Comparison of ENCODE assay signal across 2 cellular contexts in the genomic region with DNA sequence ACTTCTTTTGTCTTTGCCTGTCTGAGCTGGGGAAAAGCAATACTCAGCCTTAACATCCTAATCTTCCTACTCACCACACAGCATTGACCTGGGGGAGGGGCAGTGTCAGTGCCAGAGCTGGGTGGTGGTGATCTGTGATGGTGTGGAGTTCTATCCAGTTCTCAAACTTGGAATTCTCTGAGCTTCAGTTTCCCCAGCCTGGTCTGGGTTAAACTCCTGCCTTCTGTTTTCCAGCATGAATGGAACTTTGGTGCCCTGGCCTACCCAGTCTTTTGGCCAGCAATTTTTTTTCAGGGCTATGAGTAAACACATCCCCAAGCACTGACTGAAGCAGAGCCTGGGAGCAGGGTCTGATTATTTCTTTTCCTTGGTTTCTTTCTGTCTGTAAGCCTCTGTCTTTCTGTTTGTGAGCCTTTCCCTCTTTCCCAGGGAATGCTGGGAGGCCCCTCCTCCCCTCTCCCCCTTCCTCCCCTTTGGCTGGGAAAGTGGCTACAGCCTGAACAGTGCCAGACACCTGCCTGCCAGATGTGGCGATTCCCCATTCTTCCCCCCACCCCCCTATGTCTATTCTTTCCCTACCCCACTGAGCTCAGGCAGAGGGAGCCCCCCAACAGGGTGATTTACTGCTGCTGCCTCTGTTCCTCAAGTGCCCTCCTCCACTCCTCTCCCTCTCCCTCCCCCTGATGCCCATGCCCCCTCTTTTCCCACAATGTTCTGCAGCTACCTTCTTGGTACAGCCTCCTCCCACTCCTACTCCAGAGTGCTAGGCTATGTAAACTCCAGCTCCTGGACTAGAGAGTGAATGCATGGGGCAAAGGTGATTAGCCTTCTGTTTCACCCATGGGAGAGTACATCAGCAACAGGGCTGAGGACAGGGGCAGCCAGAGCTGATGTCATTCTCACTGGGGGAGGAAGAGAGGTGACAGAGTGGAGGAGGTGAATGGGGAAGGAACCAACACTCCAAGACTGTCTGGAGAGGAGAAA.
TF ChIP-seq lines count a peak whose summit lies in the region.

No MANE protein-coding gene starts in this region.

TF ChIP-seq in IMR-90, 13 proteins besides CTCF, POLR2A, EP300 and RAD21:
- TF ChIP-seq, protein P1, sequence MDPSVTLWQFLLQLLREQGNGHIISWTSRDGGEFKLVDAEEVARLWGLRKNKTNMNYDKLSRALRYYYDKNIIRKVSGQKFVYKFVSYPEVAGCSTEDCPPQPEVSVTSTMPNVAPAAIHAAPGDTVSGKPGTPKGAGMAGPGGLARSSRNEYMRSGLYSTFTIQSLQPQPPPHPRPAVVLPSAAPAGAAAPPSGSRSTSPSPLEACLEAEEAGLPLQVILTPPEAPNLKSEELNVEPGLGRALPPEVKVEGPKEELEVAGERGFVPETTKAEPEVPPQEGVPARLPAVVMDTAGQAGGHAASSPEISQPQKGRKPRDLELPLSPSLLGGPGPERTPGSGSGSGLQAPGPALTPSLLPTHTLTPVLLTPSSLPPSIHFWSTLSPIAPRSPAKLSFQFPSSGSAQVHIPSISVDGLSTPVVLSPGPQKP (IDR thresholded peaks at IDR 0.05; ENCODE audit: borderline replicate concordance, low read depth, low read length) = no peak
- TF ChIP-seq NFE2L2 (IDR thresholded peaks at IDR 0.05; ENCODE audit: low read depth, low read length) (no peak), RCOR1 (IDR thresholded peaks at IDR 0.05; ENCODE audit: insufficient replicate concordance, low read length) (no peak), SMC3 (IDR thresholded peaks at IDR 0.05; ENCODE audit: low read depth, low read length) (no peak), BHLHE40 (IDR thresholded peaks at IDR 0.05; ENCODE audit: low read depth, low read length) (no peak), MAZ (IDR thresholded peaks at IDR 0.05; ENCODE audit: borderline replicate concordance, low read depth, low read length) (no peak; the same call in 1 of the 2 replicates), CEBPB (IDR thresholded peaks at IDR 0.05; ENCODE audit: low read depth, low read length) (no peak), MXI1 (IDR thresholded peaks at IDR 0.05; ENCODE audit: borderline replicate concordance, low read depth, low read length) (no peak), MAFK (IDR thresholded peaks at IDR 0.05; ENCODE audit: low read depth, low read length) (no peak), CHD1 (IDR thresholded peaks at IDR 0.05; ENCODE audit: low read depth, low read length) (no peak), FOS (IDR thresholded peaks at IDR 0.05; ENCODE audit: low read depth, low read length) (no peak), RFX5 (IDR thresholded peaks at IDR 0.05; ENCODE audit: low read depth, low read length) (no peak)
- TF ChIP-seq, protein P2, sequence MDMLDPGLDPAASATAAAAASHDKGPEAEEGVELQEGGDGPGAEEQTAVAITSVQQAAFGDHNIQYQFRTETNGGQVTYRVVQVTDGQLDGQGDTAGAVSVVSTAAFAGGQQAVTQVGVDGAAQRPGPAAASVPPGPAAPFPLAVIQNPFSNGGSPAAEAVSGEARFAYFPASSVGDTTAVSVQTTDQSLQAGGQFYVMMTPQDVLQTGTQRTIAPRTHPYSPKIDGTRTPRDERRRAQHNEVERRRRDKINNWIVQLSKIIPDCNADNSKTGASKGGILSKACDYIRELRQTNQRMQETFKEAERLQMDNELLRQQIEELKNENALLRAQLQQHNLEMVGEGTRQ (IDR thresholded peaks at IDR 0.05; ENCODE audit: low read depth, low read length) = no peak
TF ChIP-seq in IMR-90: peak in this region for 0.

TF ChIP-seq in WTC11, 78 proteins besides CTCF, POLR2A, EP300 and RAD21:
- TF ChIP-seq ZNF232 (CRISPR knock-in tag; IDR thresholded peaks at IDR 0.05) = no peak
- TF ChIP-seq, protein P3, sequence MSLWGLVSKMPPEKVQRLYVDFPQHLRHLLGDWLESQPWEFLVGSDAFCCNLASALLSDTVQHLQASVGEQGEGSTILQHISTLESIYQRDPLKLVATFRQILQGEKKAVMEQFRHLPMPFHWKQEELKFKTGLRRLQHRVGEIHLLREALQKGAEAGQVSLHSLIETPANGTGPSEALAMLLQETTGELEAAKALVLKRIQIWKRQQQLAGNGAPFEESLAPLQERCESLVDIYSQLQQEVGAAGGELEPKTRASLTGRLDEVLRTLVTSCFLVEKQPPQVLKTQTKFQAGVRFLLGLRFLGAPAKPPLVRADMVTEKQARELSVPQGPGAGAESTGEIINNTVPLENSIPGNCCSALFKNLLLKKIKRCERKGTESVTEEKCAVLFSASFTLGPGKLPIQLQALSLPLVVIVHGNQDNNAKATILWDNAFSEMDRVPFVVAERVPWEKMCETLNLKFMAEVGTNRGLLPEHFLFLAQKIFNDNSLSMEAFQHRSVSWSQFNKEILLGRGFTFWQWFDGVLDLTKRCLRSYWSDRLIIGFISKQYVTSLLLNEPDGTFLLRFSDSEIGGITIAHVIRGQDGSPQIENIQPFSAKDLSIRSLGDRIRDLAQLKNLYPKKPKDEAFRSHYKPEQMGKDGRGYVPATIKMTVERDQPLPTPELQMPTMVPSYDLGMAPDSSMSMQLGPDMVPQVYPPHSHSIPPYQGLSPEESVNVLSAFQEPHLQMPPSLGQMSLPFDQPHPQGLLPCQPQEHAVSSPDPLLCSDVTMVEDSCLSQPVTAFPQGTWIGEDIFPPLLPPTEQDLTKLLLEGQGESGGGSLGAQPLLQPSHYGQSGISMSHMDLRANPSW (CRISPR knock-in tag; conservative IDR thresholded peaks at IDR 0.05; ENCODE audit: low read depth) = no peak
- TF ChIP-seq, protein P4, sequence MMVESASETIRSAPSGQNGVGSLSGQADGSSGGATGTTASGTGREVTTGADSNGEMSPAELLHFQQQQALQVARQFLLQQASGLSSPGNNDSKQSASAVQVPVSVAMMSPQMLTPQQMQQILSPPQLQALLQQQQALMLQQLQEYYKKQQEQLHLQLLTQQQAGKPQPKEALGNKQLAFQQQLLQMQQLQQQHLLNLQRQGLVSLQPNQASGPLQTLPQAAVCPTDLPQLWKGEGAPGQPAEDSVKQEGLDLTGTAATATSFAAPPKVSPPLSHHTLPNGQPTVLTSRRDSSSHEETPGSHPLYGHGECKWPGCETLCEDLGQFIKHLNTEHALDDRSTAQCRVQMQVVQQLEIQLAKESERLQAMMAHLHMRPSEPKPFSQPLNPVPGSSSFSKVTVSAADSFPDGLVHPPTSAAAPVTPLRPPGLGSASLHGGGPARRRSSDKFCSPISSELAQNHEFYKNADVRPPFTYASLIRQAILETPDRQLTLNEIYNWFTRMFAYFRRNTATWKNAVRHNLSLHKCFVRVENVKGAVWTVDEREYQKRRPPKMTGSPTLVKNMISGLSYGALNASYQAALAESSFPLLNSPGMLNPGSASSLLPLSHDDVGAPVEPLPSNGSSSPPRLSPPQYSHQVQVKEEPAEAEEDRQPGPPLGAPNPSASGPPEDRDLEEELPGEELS (CRISPR knock-in tag; IDR thresholded peaks at IDR 0.05) = no peak
- TF ChIP-seq RORB (CRISPR knock-in tag; IDR thresholded peaks at IDR 0.05) = no peak
- TF ChIP-seq, protein P5, sequence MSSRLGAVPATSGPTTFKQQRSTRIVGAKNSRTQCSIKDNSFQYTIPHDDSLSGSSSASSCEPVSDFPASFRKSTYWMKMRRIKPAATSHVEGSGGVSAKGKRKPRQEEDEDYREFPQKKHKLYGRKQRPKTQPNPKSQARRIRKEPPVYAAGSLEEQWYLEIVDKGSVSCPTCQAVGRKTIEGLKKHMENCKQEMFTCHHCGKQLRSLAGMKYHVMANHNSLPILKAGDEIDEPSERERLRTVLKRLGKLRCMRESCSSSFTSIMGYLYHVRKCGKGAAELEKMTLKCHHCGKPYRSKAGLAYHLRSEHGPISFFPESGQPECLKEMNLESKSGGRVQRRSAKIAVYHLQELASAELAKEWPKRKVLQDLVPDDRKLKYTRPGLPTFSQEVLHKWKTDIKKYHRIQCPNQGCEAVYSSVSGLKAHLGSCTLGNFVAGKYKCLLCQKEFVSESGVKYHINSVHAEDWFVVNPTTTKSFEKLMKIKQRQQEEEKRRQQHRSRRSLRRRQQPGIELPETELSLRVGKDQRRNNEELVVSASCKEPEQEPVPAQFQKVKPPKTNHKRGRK (CRISPR knock-in tag; IDR thresholded peaks at IDR 0.05; ENCODE audit: borderline replicate concordance) = no peak
- TF ChIP-seq, protein P6, sequence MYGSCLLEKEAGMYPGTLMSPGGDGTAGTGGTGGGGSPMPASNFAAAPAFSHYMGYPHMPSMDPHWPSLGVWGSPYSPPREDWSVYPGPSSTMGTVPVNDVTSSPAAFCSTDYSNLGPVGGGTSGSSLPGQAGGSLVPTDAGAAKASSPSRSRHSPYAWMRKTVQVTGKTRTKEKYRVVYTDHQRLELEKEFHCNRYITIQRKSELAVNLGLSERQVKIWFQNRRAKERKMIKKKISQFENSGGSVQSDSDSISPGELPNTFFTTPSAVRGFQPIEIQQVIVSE (CRISPR knock-in tag; IDR thresholded peaks at IDR 0.05; ENCODE audit: borderline replicate concordance) = no peak
- TF ChIP-seq, protein P7, sequence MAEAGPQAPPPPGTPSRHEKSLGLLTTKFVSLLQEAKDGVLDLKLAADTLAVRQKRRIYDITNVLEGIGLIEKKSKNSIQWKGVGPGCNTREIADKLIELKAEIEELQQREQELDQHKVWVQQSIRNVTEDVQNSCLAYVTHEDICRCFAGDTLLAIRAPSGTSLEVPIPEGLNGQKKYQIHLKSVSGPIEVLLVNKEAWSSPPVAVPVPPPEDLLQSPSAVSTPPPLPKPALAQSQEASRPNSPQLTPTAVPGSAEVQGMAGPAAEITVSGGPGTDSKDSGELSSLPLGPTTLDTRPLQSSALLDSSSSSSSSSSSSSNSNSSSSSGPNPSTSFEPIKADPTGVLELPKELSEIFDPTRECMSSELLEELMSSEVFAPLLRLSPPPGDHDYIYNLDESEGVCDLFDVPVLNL (CRISPR knock-in tag; IDR thresholded peaks at IDR 0.05; ENCODE audit: borderline replicate concordance, low read depth) = no peak
- TF ChIP-seq, protein P8, sequence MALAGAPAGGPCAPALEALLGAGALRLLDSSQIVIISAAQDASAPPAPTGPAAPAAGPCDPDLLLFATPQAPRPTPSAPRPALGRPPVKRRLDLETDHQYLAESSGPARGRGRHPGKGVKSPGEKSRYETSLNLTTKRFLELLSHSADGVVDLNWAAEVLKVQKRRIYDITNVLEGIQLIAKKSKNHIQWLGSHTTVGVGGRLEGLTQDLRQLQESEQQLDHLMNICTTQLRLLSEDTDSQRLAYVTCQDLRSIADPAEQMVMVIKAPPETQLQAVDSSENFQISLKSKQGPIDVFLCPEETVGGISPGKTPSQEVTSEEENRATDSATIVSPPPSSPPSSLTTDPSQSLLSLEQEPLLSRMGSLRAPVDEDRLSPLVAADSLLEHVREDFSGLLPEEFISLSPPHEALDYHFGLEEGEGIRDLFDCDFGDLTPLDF (CRISPR knock-in tag; IDR thresholded peaks at IDR 0.05) = no peak
- no peak for TF ChIP-seq EMX1 (CRISPR knock-in tag; IDR thresholded peaks at IDR 0.05)
- no peak for TF ChIP-seq FOXJ3 (CRISPR knock-in tag; IDR thresholded peaks at IDR 0.05; ENCODE audit: borderline replicate concordance)
- TF ChIP-seq RELA (CRISPR knock-in tag; IDR thresholded peaks at IDR 0.05; ENCODE audit: borderline replicate concordance) = no peak
- TF ChIP-seq OVOL2 (CRISPR knock-in tag; IDR thresholded peaks at IDR 0.05; ENCODE audit: borderline replicate concordance) = no peak
- no peak for TF ChIP-seq ZNF416 (CRISPR knock-in tag; IDR thresholded peaks at IDR 0.05)
- no peak for TF ChIP-seq SP1 (CRISPR knock-in tag; conservative IDR thresholded peaks at IDR 0.05)
- no peak for TF ChIP-seq ETV6 (CRISPR knock-in tag; IDR thresholded peaks at IDR 0.05)
